Comparison of ENCODE assay signal across 29 cellular contexts in genomic region chrX:1126738-1127137, GRCh38.
"Had no signal": no experiment of that assay in that cellular context is flagged by ENCODE, and none has a peak within 500 bp of the region (broad histone marks: within the 10 kb centered on the region; RNA-seq: fewer than 3 reads in every experiment).

No MANE protein-coding gene starts in this region.

- H3K36me3 ChIP-seq: SJSA1 had no signal

- H3K4me1 ChIP-seq: SJSA1 had no signal

- H3K4me3 ChIP-seq: SJSA1 had no signal

- H3K27me3 ChIP-seq: SJSA1 had no signal

- H3K36me3 Mint-ChIP-seq: activated naive CD4-positive, alpha-beta T cell treated with anti-CD3 and anti-CD28 coated beads, Interleukin-2, amount 10 ng/mL, durations not matched to agents 7 days and 5 days; activated naive CD8-positive, alpha-beta T cell treated with anti-CD3 and anti-CD28 coated beads for 36 hours had no signal

- H3K27ac ChIP-seq: SJSA1 had no signal

- H3K9me3 Mint-ChIP-seq: activated CD8-positive, alpha-beta T cell treated with anti-CD3 and anti-CD28 coated beads for 36 hours; activated naive CD4-positive, alpha-beta T cell treated with anti-CD3 and anti-CD28 coated beads, Interleukin-2, amount 10 ng/mL, durations not matched to agents 7 days and 5 days; activated naive CD8-positive, alpha-beta T cell treated with anti-CD3 and anti-CD28 coated beads for 36 hours had no signal

- DNase-seq: activated CD4-positive, alpha-beta T cell treated with anti-CD3 and anti-CD28 coated beads for 4 hours; activated CD8-positive, alpha-beta memory T cell treated with anti-CD3 and anti-CD28 coated beads, Interleukin-2, amount 50 U/mL, for 4 hours; activated CD8-positive, alpha-beta T cell treated with anti-CD3 and anti-CD28 coated beads for 36 hours; activated gamma-delta T cell treated with Interleukin-2 at 50 U/mL for 16 hours; activated naive CD4-positive, alpha-beta T cell treated with anti-CD3 and anti-CD28 coated beads, Interleukin-2, amount 10 ng/mL, durations not matched to agents 7 days and 5 days; activated naive CD8-positive, alpha-beta T cell treated with anti-CD3 and anti-CD28 coated beads for 36 hours; activated T-cell treated with anti-CD3 and anti-CD28 coated beads, Interleukin-2, amount 50 U/mL, for 72 hours; anterior cingulate cortex; caudate nucleus; Kasumi-1; KBM-7; NCI-H1092; NCI-H1417; NCI-H2029; NCI-H2107; NCI-H2171 treated with DMSO at 0.1 percent for 48 hours; NCI-H226; NCI-H510A; NCI-H526 treated with DMSO at 0.1 percent for 48 hours; NCI-H82; NK-92 treated with Interleukin-12 subunit alpha and Interleukin-12 subunit beta, amount 100 ng/mL, for 24 hours; OCI-M1; Right ventricle myocardium superior; RPMI8226 had no signal

- H3K4me3 Mint-ChIP-seq: activated CD8-positive, alpha-beta T cell treated with anti-CD3 and anti-CD28 coated beads for 36 hours; activated naive CD4-positive, alpha-beta T cell treated with anti-CD3 and anti-CD28 coated beads, Interleukin-2, amount 10 ng/mL, durations not matched to agents 7 days and 5 days; activated naive CD8-positive, alpha-beta T cell treated with anti-CD3 and anti-CD28 coated beads for 36 hours; activated T-cell treated with anti-CD3 and anti-CD28 coated beads, Interleukin-2, amount 50 U/mL, for 72 hours; T-helper 1 cell treated with Interleukin-12 subunit alpha and Interleukin-12 subunit beta and Interleukin-4 antibody, amounts not matched to agents 30 μg/mL and 1 μg/mL, for 36 hours had no signal

- H3K27ac Mint-ChIP-seq: activated CD8-positive, alpha-beta T cell treated with anti-CD3 and anti-CD28 coated beads for 36 hours; activated naive CD4-positive, alpha-beta T cell treated with anti-CD3 and anti-CD28 coated beads, Interleukin-2, amount 10 ng/mL, durations not matched to agents 7 days and 5 days; activated naive CD8-positive, alpha-beta T cell treated with anti-CD3 and anti-CD28 coated beads for 36 hours; activated T-cell treated with anti-CD3 and anti-CD28 coated beads, Interleukin-2, amount 50 U/mL, for 72 hours; activated T-helper 2 cell treated with anti-CD3 and anti-CD28 coated beads, Interferon-gamma antibody, Interleukin-2, Interleukin-4, amounts not matched to agents 10 μg/mL and 5 μg/mL and 100 μg/mL, durations not matched to agents 14 hours and 24 hours and 36 hours; T-helper 1 cell treated with Interleukin-12 subunit alpha and Interleukin-12 subunit beta and Interleukin-4 antibody, amounts not matched to agents 30 μg/mL and 1 μg/mL, for 36 hours had no signal

- ATAC-seq: activated CD4-positive, CD25-positive, alpha-beta regulatory T cell treated with anti-CD3 and anti-CD28 coated beads, Interleukin-2, amount 50 U/mL, for 24 hours; activated CD8-positive, alpha-beta T cell treated with anti-CD3 and anti-CD28 coated beads for 36 hours; activated T-cell treated with anti-CD3 and anti-CD28 coated beads, Interleukin-2, amount 50 U/mL, for 72 hours; Panc1 had no signal

- H3K4me1 Mint-ChIP-seq: activated naive CD4-positive, alpha-beta T cell treated with anti-CD3 and anti-CD28 coated beads, Interleukin-2, amount 10 ng/mL, durations not matched to agents 7 days and 5 days; activated naive CD8-positive, alpha-beta T cell treated with anti-CD3 and anti-CD28 coated beads for 36 hours had no signal
